8 cellular contexts compared by ENCODE assay signal in the genomic region with DNA sequence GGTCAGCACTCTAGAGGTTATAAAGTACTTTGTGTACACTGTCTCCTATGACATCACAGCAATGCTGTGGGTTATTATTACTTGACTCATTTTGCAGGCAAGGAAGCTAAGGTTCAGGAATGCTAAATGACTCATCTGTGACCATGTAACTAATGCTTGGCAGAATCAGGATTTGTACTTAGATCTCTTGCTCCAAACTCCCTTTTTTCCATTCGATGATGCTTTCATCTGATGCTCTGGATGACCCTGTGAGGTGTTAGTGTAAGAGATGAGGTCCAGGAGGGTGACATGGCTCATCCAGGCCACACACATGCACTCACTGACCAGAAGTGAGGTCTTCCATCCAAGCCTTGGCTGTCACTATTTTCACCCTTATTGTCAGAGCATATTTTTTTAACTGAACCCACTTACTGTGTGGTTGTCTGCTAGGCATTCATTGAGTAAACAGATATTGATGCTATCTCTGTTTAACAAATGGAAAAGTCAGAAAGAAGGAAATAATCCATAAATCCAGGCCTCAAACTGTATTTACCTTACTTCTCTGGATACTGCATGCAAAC. TPM values are rescaled to one million over a fixed set of nuclear protein-coding genes. Genes with fewer than 3 reads are reported as not detected.
DNase-seq lines count a peak whose midpoint lies in the region; ATAC-seq, FAIRE-seq and TF ChIP-seq lines count a peak whose summit lies in the region.

No MANE protein-coding gene starts in this region.

- H3K4me2 ChIP-seq in hepatocyte: no peak overlapping the region
- H3K4me2 ChIP-seq in mesendoderm (ENCODE audit: low read length): no peak overlapping the region

- no peaks in the 10 kb centered on the region for H3K27me3 Mint-ChIP-seq in activated CD4-positive, alpha-beta memory T cell treated with anti-CD3 and anti-CD28 coated beads for 36 hours

- WGBS in hepatocyte (ENCODE audit: low lambda C conversion rate, missing lambda C conversion rate): 50% methylated on average over 1 of the region's 1 CpG
- no CpG with 5 or more reads among the region's 1 CpG for WGBS in mesendoderm (ENCODE audit: extremely low coverage, insufficient coverage, low lambda C conversion rate)

- POLR2A ChIA-PET in activated CD4-positive, alpha-beta memory T cell treated with anti-CD3 and anti-CD28 coated beads for 36 hours (lab: Charles Lee): no interaction called here

- no peaks in the 10 kb centered on the region for H3K9me3 Mint-ChIP-seq in activated CD4-positive, alpha-beta memory T cell treated with anti-CD3 and anti-CD28 coated beads for 36 hours

- H3K4ac ChIP-seq in mesendoderm (ENCODE audit: low read depth, low read length): no peak overlapping the region

- H3K27ac Mint-ChIP-seq in activated CD4-positive, alpha-beta memory T cell treated with anti-CD3 and anti-CD28 coated beads for 36 hours: peak overlapping the region; percentile 72

- no peaks in the 10 kb centered on the region for H3K79me1 ChIP-seq in mesendoderm (ENCODE audit: low read length)

- peaks cover 2% of the 10 kb centered on the region for H3K36me3 Mint-ChIP-seq in activated CD4-positive, alpha-beta memory T cell treated with anti-CD3 and anti-CD28 coated beads for 36 hours

- no peak overlapping the region for H2BK15ac ChIP-seq in mesendoderm (replicated peaks; ENCODE audit: low read depth)

- no peak overlapping the region for H3K9ac ChIP-seq in mesendoderm (ENCODE audit: low read length)

- H2AK5ac ChIP-seq in mesendoderm (ENCODE audit: low read length): no peak overlapping the region

- no peak overlapping the region for H4K5ac ChIP-seq in mesendoderm (ENCODE audit: low read length)

- H4K20me1 ChIP-seq in hepatocyte (ENCODE audit: insufficient read depth, poor library complexity, severe bottlenecking): no peaks in the 10 kb centered on the region

- H3K27me3 ChIP-seq in hepatocyte (no peaks in the 10 kb centered on the region), mesendoderm (ENCODE audit: insufficient read depth, low read length, poor library complexity) (no peaks in the 10 kb centered on the region)

- H3K27ac ChIP-seq in hepatocyte (peak overlapping the region; percentile 91), mesendoderm (ENCODE audit: low read depth, low read length) (no peak overlapping the region)

- CTCF ChIA-PET in activated CD4-positive, alpha-beta memory T cell treated with anti-CD3 and anti-CD28 coated beads for 36 hours (lab: Charles Lee): interaction anchor here (0.6 to 3.2 kb wide), 3 partner anchors 26 to 178 kb away, joined by 3 to 11 read pairs (median 3); no protein-coding TSS in a partner anchor

- H3K4me3 ChIP-seq in hepatocyte: no peak overlapping the region
- no peak overlapping the region for H3K4me3 ChIP-seq in mesendoderm (ENCODE audit: low read length)

- H3K4me1 Mint-ChIP-seq in activated CD4-positive, alpha-beta memory T cell treated with anti-CD3 and anti-CD28 coated beads for 36 hours (ENCODE audit: low read depth): peaks cover 57% of the 10 kb centered on the region

- H3K4me3 Mint-ChIP-seq in activated CD4-positive, alpha-beta memory T cell treated with anti-CD3 and anti-CD28 coated beads for 36 hours: no peak overlapping the region

- no peak for TF ChIP-seq POLR2A in H54 (IDR thresholded peaks at IDR 0.05; ENCODE audit: low read depth, low read length)

- H3K4me1 ChIP-seq in hepatocyte (ENCODE audit: insufficient read depth) (peaks cover 21% of the 10 kb centered on the region), mesendoderm (ENCODE audit: control insufficient read depth, low read depth, low read length) (no peaks in the 10 kb centered on the region)

- ATAC-seq in GM18517 (IDR thresholded peaks at IDR 0.05; ENCODE audit: unreplicated experiment): no peak
- no peak for ATAC-seq in HG02840 (IDR thresholded peaks at IDR 0.05; ENCODE audit: low FRiP score, unreplicated experiment)

- H3K9me3 ChIP-seq in hepatocyte (ENCODE audit: low read depth): no peaks in the 10 kb centered on the region

- H2AFZ ChIP-seq in hepatocyte: no peak overlapping the region

- no peak overlapping the region for H3K23ac ChIP-seq in mesendoderm (ENCODE audit: low read length)

- intact Hi-C loops in activated CD4-positive, alpha-beta memory T cell treated with anti-CD3 and anti-CD28 coated beads for 36 hours (cut with micrococcal nuclease): loop anchor here (1.0 kb wide), 1 partner anchor 28 kb away; no protein-coding TSS in a partner anchor

- H2BK5ac ChIP-seq in mesendoderm (ENCODE audit: low read length): no peak overlapping the region

- peak; percentile 53 for DNase-seq in 8988T
- peak; percentile 33 for DNase-seq in H54 (ENCODE audit: insufficient read length, low spot score)
- DNase-seq in activated CD4-positive, alpha-beta memory T cell treated with anti-CD3 and anti-CD28 coated beads for 36 hours: no peak
- DNase-seq in hepatocyte (ENCODE audit: low spot score): peak; percentile 87
- DNase-seq in mesendoderm: no peak
- DNase-seq in NAMALWA (ENCODE audit: low spot score): no peak

- H4K8ac ChIP-seq in mesendoderm (ENCODE audit: low read depth, low read length): no peak overlapping the region

- no peak overlapping the region for H2BK120ac ChIP-seq in mesendoderm (ENCODE audit: low read depth, low read length)

- no peak overlapping the region for H3K56ac ChIP-seq in mesendoderm (ENCODE audit: low read length)

- no peak overlapping the region for H3K18ac ChIP-seq in mesendoderm (ENCODE audit: low read length)

- no peaks in the 10 kb centered on the region for H3K79me2 ChIP-seq in hepatocyte
- H3K79me2 ChIP-seq in mesendoderm (ENCODE audit: control insufficient read depth, insufficient read depth, low read length): no peaks in the 10 kb centered on the region

- TF ChIP-seq CTCF in hepatocyte (IDR thresholded peaks at IDR 0.05; ENCODE audit: poor library complexity): no peak

- H3K36me3 ChIP-seq in hepatocyte (replicated peaks; ENCODE audit: insufficient read depth, low read depth): no peaks in the 10 kb centered on the region
- H3K36me3 ChIP-seq in mesendoderm (ENCODE audit: control insufficient read depth, insufficient read depth, low read length): no peaks in the 10 kb centered on the region

- H3K9me2 ChIP-seq in hepatocyte (replicated peaks; ENCODE audit: insufficient read depth): no peaks in the 10 kb centered on the region

- peak; percentile 53 for FAIRE-seq in H54 (lab: Jason Lieb, UNC)

RNA-seq across cellular contexts. Expression of a gene that starts 59.0 kb away (rescaled TPM):
- 10 to 100 TPM; 97.5 to 98.6 TPM for total RNA-seq in activated CD4-positive, alpha-beta memory T cell treated with anti-CD3 and anti-CD28 coated beads for 36 hours
- total RNA-seq in hepatocyte: 0.36 TPM in 1 of 2 replicates, not detected in the other
- polyA plus RNA-seq in hepatocyte: not detected in 2 replicates
- 1.1 TPM for polyA plus RNA-seq in mesendoderm (2013, experiment 1 of 2)
- polyA plus RNA-seq in mesendoderm (2013, experiment 2 of 2): 0.90 TPM

Comparison
In these comparisons a context has a peak if more than half of its experiments do, and no peak if none do; other contexts are left out.
1. DNase-seq: peak in 8988T (single experiment), H54 (single experiment) and hepatocyte (single experiment); none in activated CD4-positive, alpha-beta memory T cell treated with anti-CD3 and anti-CD28 coated beads for 36 hours (single experiment), mesendoderm (single experiment) and NAMALWA (single experiment).
2. RNA of a gene that starts 59.0 kb away (total RNA-seq): 97.5 to 98.6 TPM in activated CD4-positive, alpha-beta memory T cell treated with anti-CD3 and anti-CD28 coated beads for 36 hours; 0.36 TPM in hepatocyte; every median in the first group is over 10 times any median in the second.